In genomic region chr19:47650695-47651094, GRCh38 we compare ENCODE assay signal across 15 cellular contexts.
"Had no signal": no experiment of that assay in that cellular context is flagged by ENCODE, and none has a peak within 500 bp of the region (broad histone marks: within the 10 kb centered on the region; RNA-seq: fewer than 3 reads in every experiment).

No MANE protein-coding gene starts in this region.

- H3K9me3 ChIP-seq: gastrocnemius medialis, tibial artery, vagina had no signal

- H3K4me1 ChIP-seq: neural progenitor cell had no signal

- H3K27me3 ChIP-seq: cardiac muscle cell, gastrocnemius medialis, neural progenitor cell, tibial artery, vagina had no signal

- H3K36me3 ChIP-seq: cardiac muscle cell, gastrocnemius medialis, neural progenitor cell, vagina had no signal

- DNase-seq: activated CD4-positive, alpha-beta T cell treated with anti-CD3 and anti-CD28 coated beads for 4 hours; activated CD8-positive, alpha-beta memory T cell treated with anti-CD3 and anti-CD28 coated beads, Interleukin-2, amount 50 U/mL, for 4 hours; activated CD8-positive, alpha-beta T cell treated with anti-CD3 and anti-CD28 coated beads for 36 hours; activated naive CD4-positive, alpha-beta T cell treated with anti-CD3 and anti-CD28 coated beads for 36 hours; effector CD4-positive, alpha-beta T cell; gastrocnemius medialis; mesendoderm; small intestine; T-helper 9 cell; tibial artery had no signal

- H3K4me3 ChIP-seq: cardiac muscle cell, coronary artery, gastrocnemius medialis, neural progenitor cell, tibial artery, vagina had no signal

- H3K27me3 Mint-ChIP-seq: activated CD8-positive, alpha-beta T cell treated with anti-CD3 and anti-CD28 coated beads for 36 hours had no signal

- H3K27ac ChIP-seq: cardiac muscle cell, coronary artery, neural progenitor cell, parathyroid adenoma, tibial artery, vagina had no signal

- H3K9ac ChIP-seq: neural progenitor cell, parathyroid adenoma had no signal

- ATAC-seq: activated CD8-positive, alpha-beta T cell treated with anti-CD3 and anti-CD28 coated beads for 36 hours; gastrocnemius medialis had no signal

- H3K4me2 ChIP-seq: neural progenitor cell had no signal

- H2AFZ ChIP-seq: neural progenitor cell, parathyroid adenoma had no signal

- H3K4me3 Mint-ChIP-seq: activated CD8-positive, alpha-beta T cell treated with anti-CD3 and anti-CD28 coated beads for 36 hours; activated naive CD4-positive, alpha-beta T cell treated with anti-CD3 and anti-CD28 coated beads for 36 hours; neural progenitor cell had no signal

- H3K27ac Mint-ChIP-seq: activated CD8-positive, alpha-beta T cell treated with anti-CD3 and anti-CD28 coated beads for 36 hours; activated naive CD4-positive, alpha-beta T cell treated with anti-CD3 and anti-CD28 coated beads for 36 hours; neural progenitor cell had no signal
